ENCODE assay signal across 28 cellular contexts in the genomic region with DNA sequence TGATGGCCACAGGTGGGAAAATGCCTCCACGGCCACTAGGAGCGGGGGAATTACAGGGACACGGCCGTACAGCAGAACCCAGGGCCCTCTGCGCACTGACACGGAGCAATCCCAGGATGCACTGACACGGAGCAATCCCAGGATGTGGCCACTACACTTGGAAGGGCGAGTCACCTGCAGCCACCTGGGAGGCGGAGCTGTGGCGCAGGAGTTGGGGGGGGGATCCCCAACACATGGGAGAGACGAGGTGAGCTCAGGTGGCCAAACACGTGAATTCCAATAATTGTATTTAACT. TPM values are rescaled to one million over a fixed set of nuclear protein-coding genes. Genes with fewer than 3 reads are reported as not detected.
"Had no signal": no experiment of that assay in that cellular context is flagged by ENCODE, and none has a peak within 500 bp of the region (broad histone marks: within the 10 kb centered on the region; RNA-seq: fewer than 3 reads in every experiment).

No MANE protein-coding gene starts in this region.

- H3K4me3 ChIP-seq: MG63, Peyer's patch had no signal

- H3K9me3 Mint-ChIP-seq: activated CD4-positive, alpha-beta memory T cell treated with anti-CD3 and anti-CD28 coated beads for 36 hours; activated naive CD4-positive, alpha-beta T cell treated with anti-CD3 and anti-CD28 coated beads, Interleukin-2, amount 10 ng/mL, durations not matched to agents 7 days and 5 days; activated naive CD8-positive, alpha-beta T cell treated with anti-CD3 and anti-CD28 coated beads, Interleukin-2, amount 50 U/mL, for 24 hours; central memory CD8-positive, alpha-beta T cell had no signal

- H3K4me3 Mint-ChIP-seq: activated CD4-positive, alpha-beta memory T cell treated with anti-CD3 and anti-CD28 coated beads for 36 hours; activated CD8-positive, alpha-beta memory T cell treated with anti-CD3 and anti-CD28 coated beads, Interleukin-2, amount 10 ng/mL, durations not matched to agents 7 days and 5 days; activated naive CD4-positive, alpha-beta T cell treated with anti-CD3 and anti-CD28 coated beads, Interleukin-2, amount 10 ng/mL, durations not matched to agents 7 days and 5 days; activated naive CD8-positive, alpha-beta T cell; activated naive CD8-positive, alpha-beta T cell treated with anti-CD3 and anti-CD28 coated beads, Interleukin-2, amount 50 U/mL, for 24 hours; central memory CD8-positive, alpha-beta T cell had no signal

- ATAC-seq: activated CD8-positive, alpha-beta memory T cell treated with anti-CD3 and anti-CD28 coated beads, Interleukin-2, amount 10 ng/mL, durations not matched to agents 7 days and 5 days; activated naive CD8-positive, alpha-beta T cell treated with anti-CD3 and anti-CD28 coated beads, Interleukin-2, amount 50 U/mL, for 24 hours; PC-3; Right ventricle myocardium inferior had no signal

- H3K27ac ChIP-seq: brain microvascular endothelial cell had no signal

- H3K27ac Mint-ChIP-seq: activated CD4-positive, alpha-beta memory T cell treated with anti-CD3 and anti-CD28 coated beads for 36 hours; activated CD8-positive, alpha-beta memory T cell treated with anti-CD3 and anti-CD28 coated beads, Interleukin-2, amount 10 ng/mL, durations not matched to agents 7 days and 5 days; activated naive CD4-positive, alpha-beta T cell treated with anti-CD3 and anti-CD28 coated beads, Interleukin-2, amount 10 ng/mL, durations not matched to agents 7 days and 5 days; activated naive CD8-positive, alpha-beta T cell; activated naive CD8-positive, alpha-beta T cell treated with anti-CD3 and anti-CD28 coated beads, Interleukin-2, amount 50 U/mL, for 24 hours had no signal

- H3K27me3 Mint-ChIP-seq: activated CD4-positive, alpha-beta memory T cell treated with anti-CD3 and anti-CD28 coated beads for 36 hours; activated CD8-positive, alpha-beta memory T cell treated with anti-CD3 and anti-CD28 coated beads, Interleukin-2, amount 10 ng/mL, durations not matched to agents 7 days and 5 days; activated naive CD4-positive, alpha-beta T cell treated with anti-CD3 and anti-CD28 coated beads, Interleukin-2, amount 10 ng/mL, durations not matched to agents 7 days and 5 days; activated naive CD8-positive, alpha-beta T cell; activated naive CD8-positive, alpha-beta T cell treated with anti-CD3 and anti-CD28 coated beads, Interleukin-2, amount 50 U/mL, for 24 hours; central memory CD8-positive, alpha-beta T cell had no signal

- H3K9me3 ChIP-seq: MG63, Peyer's patch had no signal

- H3K27me3 ChIP-seq: brain microvascular endothelial cell, MG63, Peyer's patch had no signal

- DNase-seq: activated CD4-positive, alpha-beta memory T cell treated with anti-CD3 and anti-CD28 coated beads for 36 hours; activated CD4-positive, alpha-beta T cell treated with anti-CD3 and anti-CD28 coated beads for 4 hours; activated CD4-positive, alpha-beta T cell treated with anti-CD3 and anti-CD28 coated beads, Interleukin-2, amount 50 U/mL, for 1 hour; activated CD8-positive, alpha-beta memory T cell treated with anti-CD3 and anti-CD28 coated beads, Interleukin-2, amount 10 ng/mL, durations not matched to agents 7 days and 5 days; activated CD8-positive, alpha-beta memory T cell treated with anti-CD3 and anti-CD28 coated beads, Interleukin-2, amount 50 U/mL, for 48 hours; activated effector memory CD4-positive, alpha-beta T cell treated with Interleukin-2 at 50 U/mL for 16 hours; activated naive CD4-positive, alpha-beta T cell treated with anti-CD3 and anti-CD28 coated beads, Interleukin-2, amount 10 ng/mL, durations not matched to agents 7 days and 5 days; activated naive CD8-positive, alpha-beta T cell treated with anti-CD3 and anti-CD28 coated beads, Interleukin-2, amount 50 U/mL, for 24 hours; activated T-cell treated with anti-CD3 and anti-CD28 coated beads, Interleukin-2, amount 50 U/mL, for 48 hours; anterior cingulate cortex; brain microvascular endothelial cell; Kasumi-1; KG1; MG63; NCI-H1092; NCI-H1436 treated with DMSO at 0.1 percent for 48 hours; NCI-H1694 treated with DMSO at 0.1 percent for 48 hours; NCI-H2029; NCI-H345; NCI-H524 treated with DMSO at 0.1 percent for 48 hours; NK-92 treated with Interleukin-12 subunit alpha and Interleukin-12 subunit beta, amount 100 ng/mL, for 24 hours; PC-3; RPMI8226; T1000 had no signal

RNA-seq across cellular contexts. Expression of gene TERT, which starts 43.3 kb away (rescaled TPM):
- total RNA-seq: Right ventricle myocardium inferior had no signal
